30 cellular contexts compared by ENCODE assay signal in the genomic region with DNA sequence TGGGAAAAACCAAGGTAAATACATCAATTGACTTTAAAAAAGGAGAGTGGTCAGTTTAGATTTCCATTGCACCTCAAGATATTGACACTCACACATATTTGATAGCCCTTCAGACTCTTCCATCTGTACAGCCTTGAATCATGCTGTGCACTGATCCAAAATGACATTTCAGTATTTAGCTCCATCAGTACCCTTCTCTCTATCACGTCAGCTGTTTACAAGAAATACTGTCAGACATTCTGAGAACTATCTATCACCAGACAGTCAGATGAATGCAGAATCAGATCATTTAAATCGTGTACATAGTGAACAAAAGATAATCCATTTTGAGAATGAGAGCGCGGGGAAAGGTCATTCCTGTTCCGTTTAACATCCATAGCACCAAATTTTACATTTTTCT.
"Had no signal": no experiment of that assay in that cellular context is flagged by ENCODE, and none has a peak within 500 bp of the region (broad histone marks: within the 10 kb centered on the region; RNA-seq: fewer than 3 reads in every experiment).

No MANE protein-coding gene starts in this region.

- H3K27ac ChIP-seq: adrenal gland, ascending aorta, body of pancreas, brain microvascular endothelial cell, breast epithelium, cardiac muscle cell had no signal

- H3K27me3 ChIP-seq: adrenal gland, ascending aorta, body of pancreas, brain microvascular endothelial cell, breast epithelium, cardiac muscle cell had no signal

- H3K36me3 ChIP-seq: adrenal gland, ascending aorta, brain microvascular endothelial cell, breast epithelium, cardiac muscle cell had no signal

- DNase-seq: activated effector memory CD4-positive, alpha-beta T cell treated with anti-CD3 and anti-CD28 coated beads, Interleukin-2, amount 50 U/mL, for 16 hours; activated effector memory CD4-positive, alpha-beta T cell treated with Interleukin-2 at 50 U/mL for 16 hours; activated gamma-delta T cell; activated gamma-delta T cell treated with Interleukin-2 at 50 U/mL for 16 hours; activated naive CD4-positive, alpha-beta T cell; activated naive CD4-positive, alpha-beta T cell treated with anti-CD3 and anti-CD28 coated beads for 36 hours; activated naive CD4-positive, alpha-beta T cell treated with anti-CD3 and anti-CD28 coated beads, Interleukin-2, amount 10 ng/mL, durations not matched to agents 7 days and 5 days; activated naive CD4-positive, alpha-beta T cell treated with anti-CD3 and anti-CD28 coated beads, Interleukin-2, amount 50 U/mL, for 16 hours; activated naive CD4-positive, alpha-beta T cell treated with Interleukin-2 at 50 U/mL for 16 hours; activated naive CD8-positive, alpha-beta T cell treated with anti-CD3 and anti-CD28 coated beads for 36 hours; activated naive CD8-positive, alpha-beta T cell treated with anti-CD3 and anti-CD28 coated beads, Interleukin-2, amount 10 ng/mL, durations not matched to agents 7 days and 5 days; activated naive CD8-positive, alpha-beta T cell treated with anti-CD3 and anti-CD28 coated beads, Interleukin-2, amount 50 U/mL, for 24 hours; activated T-cell treated with anti-CD3 and anti-CD28 coated beads, Interleukin-2, amount 50 U/mL, for 1 hour; activated T-cell treated with anti-CD3 and anti-CD28 coated beads, Interleukin-2, amount 50 U/mL, for 24 hours; activated T-cell treated with anti-CD3 and anti-CD28 coated beads, Interleukin-2, amount 50 U/mL, for 4 hours; activated T-cell treated with anti-CD3 and anti-CD28 coated beads, Interleukin-2, amount 50 U/mL, for 48 hours; activated T-cell treated with anti-CD3 and anti-CD28 coated beads, Interleukin-2, amount 50 U/mL, for 72 hours; adrenal gland; amniotic stem cell; amygdala; anterior cingulate cortex; aorta; body of pancreas; brain microvascular endothelial cell; caudate nucleus; central memory CD4-positive, alpha-beta T cell; cerebellar nuclear complex had no signal

- H3K4me3 ChIP-seq: adrenal gland, ascending aorta, body of pancreas, breast epithelium, cardiac muscle cell had no signal

- H3K9me3 ChIP-seq: ascending aorta, body of pancreas, breast epithelium had no signal
